ENCODE assay signal across 23 cellular contexts in genomic region chr1:30299393-30299792, GRCh38.
DNase-seq lines count a peak whose midpoint lies in the region; ATAC-seq, FAIRE-seq and TF ChIP-seq lines count a peak whose summit lies in the region.
"Had no signal": no experiment of that assay in that cellular context is flagged by ENCODE, and none has a peak within 500 bp of the region (broad histone marks: within the 10 kb centered on the region; RNA-seq: fewer than 3 reads in every experiment).

No MANE protein-coding gene starts in this region.

- no peak for FAIRE-seq in keratinocyte (lab: Jason Lieb, UNC)
- FAIRE-seq: A549, D721Med, G401.6, GM12891, GM18507, H54, HTR-8/SVneo had no signal

- 98 to 100% methylated on average over 2 of the region's 2 CpGs for WGBS in endodermal cell (ENCODE audit: insufficient coverage in 1 of 2, insufficient read length in 1 of 2), 2 experiments

- peaks cover 4% of the 10 kb centered on the region for H3K4me1 ChIP-seq in endodermal cell (ENCODE audit: control insufficient read depth, insufficient read depth, low read length)
- H3K4me1 ChIP-seq in keratinocyte (ENCODE audit: control insufficient read depth, extremely low read depth, insufficient read depth, low read length), result no peaks in the 10 kb centered on the region
- H3K4me1 ChIP-seq: A549, Caco-2 had no signal

- H3K36me3 ChIP-seq in endodermal cell (ENCODE audit: control insufficient read depth, insufficient read depth, low read length) (peaks cover 11% of the 10 kb centered on the region), keratinocyte (ENCODE audit: control insufficient read depth in 2 of 2, extremely low read depth in 1 of 2, insufficient read depth in 2 of 2, low read length in 2 of 2) (no peaks in the 10 kb centered on the region)

- no peak overlapping the region for H3K4me2 ChIP-seq in keratinocyte (ENCODE audit: control insufficient read depth, extremely low read depth, insufficient read depth, low read depth, low read length)
- H3K4me2 ChIP-seq: A549 had no signal

- peak overlapping the region; percentile 74 for H3K4me3 ChIP-seq in endodermal cell (ENCODE audit: low read length)
- H3K4me3 ChIP-seq in keratinocyte (ENCODE audit: control insufficient read depth in 2 of 3, extremely low read depth in 1 of 3, insufficient read depth in 2 of 3, low read depth in 1 of 3, low read length in 3 of 3), result no peak overlapping the region
- H3K4me3 ChIP-seq: A549, GM23248 had no signal

- H3K36me3 Mint-ChIP-seq in activated CD8-positive, alpha-beta memory T cell treated with anti-CD3 and anti-CD28 coated beads, Interleukin-2, amount 10 ng/mL, durations not matched to agents 7 days and 5 days, result no peaks in the 10 kb centered on the region
- peaks cover 45% of the 10 kb centered on the region for H3K36me3 Mint-ChIP-seq in endodermal cell (ENCODE audit: low read depth)

- H3K9ac ChIP-seq in endodermal cell (ENCODE audit: extremely low read depth, low read length, poor library complexity, severe bottlenecking) (no peak overlapping the region), keratinocyte (ENCODE audit: control insufficient read depth, extremely low read depth, insufficient read depth, low read length) (no peak overlapping the region)
- H3K9ac ChIP-seq: GM23248 had no signal

- H3K27ac Mint-ChIP-seq in activated CD8-positive, alpha-beta memory T cell treated with anti-CD3 and anti-CD28 coated beads, Interleukin-2, amount 10 ng/mL, durations not matched to agents 7 days and 5 days, result no peak overlapping the region
- H3K27ac Mint-ChIP-seq in endodermal cell, result no peak overlapping the region
- H3K27ac Mint-ChIP-seq: CD4-positive, alpha-beta T cell; HFFc6 had no signal

- dilution Hi-C loops in keratinocyte (cut with MboI; ENCODE audit: extremely low pct_ligation_motif_present, low sequenced_read_pairs), result no loop called here

- H3K27ac ChIP-seq in RWPE1 (no peak overlapping the region), endodermal cell (ENCODE audit: low read depth, low read length) (no peak overlapping the region), keratinocyte (ENCODE audit: control insufficient read depth, insufficient read depth, low read length) (no peak overlapping the region)
- H3K27ac ChIP-seq: 22Rv1, A549, C4-2B, GM23248 had no signal

- no peak overlapping the region for H2AFZ ChIP-seq in keratinocyte (ENCODE audit: control insufficient read depth, low read length)
- H2AFZ ChIP-seq: GM23248 had no signal

- no peaks in the 10 kb centered on the region for H3K9me1 ChIP-seq in keratinocyte (ENCODE audit: control insufficient read depth, extremely low read depth, insufficient read depth, low read length)

- TF ChIP-seq CTCF in RWPE1 (conservative IDR thresholded peaks at IDR 0.05; ENCODE audit: low read depth) (no peak), endodermal cell (conservative IDR thresholded peaks at IDR 0.05) (no peak), keratinocyte (optimal IDR thresholded peaks at IDR 0.05 in 1 of 3, IDR thresholded peaks at IDR 0.05 in 1 of 3, conservative IDR thresholded peaks at IDR 0.05 in 1 of 3; ENCODE audit: extremely low read depth in 1 of 3, insufficient read depth in 2 of 3, low read length in 3 of 3) (no peak)

- ATAC-seq in activated CD8-positive, alpha-beta memory T cell treated with anti-CD3 and anti-CD28 coated beads, Interleukin-2, amount 10 ng/mL, durations not matched to agents 7 days and 5 days, result no peak
- ATAC-seq in GM21381 (IDR thresholded peaks at IDR 0.05; ENCODE audit: unreplicated experiment) (no peak), HG03442 (IDR thresholded peaks at IDR 0.05; ENCODE audit: unreplicated experiment) (no peak)
- ATAC-seq: A549 had no signal

- peak; percentile 9 for DNase-seq in activated CD8-positive, alpha-beta memory T cell treated with anti-CD3 and anti-CD28 coated beads, Interleukin-2, amount 10 ng/mL, durations not matched to agents 7 days and 5 days
- DNase-seq in activated CD8-positive, alpha-beta memory T cell treated with anti-CD3 and anti-CD28 coated beads, Interleukin-2, amount 50 U/mL, for 48 hours, result no peak
- DNase-seq in RWPE1 (ENCODE audit: low spot score) (peak; percentile 27), endodermal cell (no peak), keratinocyte (ENCODE audit: low read depth, low spot score) (peak; percentile 2), pons (ENCODE audit: low spot score) (no peak)
- DNase-seq: AML-193; Caco-2; CD4-positive, alpha-beta T cell; GM23248; HCEC 1CT; HFFc6 had no signal

- POLR2A ChIA-PET in RWPE1 (lab: Yijun Ruan, JAX; ENCODE audit: low non-redundant PET), result no interaction called here

- H3K27me3 ChIP-seq in endodermal cell (ENCODE audit: control insufficient read depth, insufficient read depth, low read length, poor library complexity, severe bottlenecking) (no peaks in the 10 kb centered on the region), keratinocyte (ENCODE audit: control insufficient read depth, extremely low read depth, insufficient read depth, low read length) (peaks cover 6% of the 10 kb centered on the region)

- H3K4me3 Mint-ChIP-seq in activated CD8-positive, alpha-beta memory T cell treated with anti-CD3 and anti-CD28 coated beads, Interleukin-2, amount 10 ng/mL, durations not matched to agents 7 days and 5 days, result no peak overlapping the region
- H3K4me3 Mint-ChIP-seq in endodermal cell, result no peak overlapping the region
- H3K4me3 Mint-ChIP-seq: CD4-positive, alpha-beta T cell; HFFc6 had no signal

- H3K4me1 Mint-ChIP-seq in activated CD8-positive, alpha-beta memory T cell treated with anti-CD3 and anti-CD28 coated beads, Interleukin-2, amount 10 ng/mL, durations not matched to agents 7 days and 5 days, result no peaks in the 10 kb centered on the region
- H3K4me1 Mint-ChIP-seq in endodermal cell, result peaks cover 17% of the 10 kb centered on the region

- CTCF ChIA-PET in activated CD8-positive, alpha-beta memory T cell treated with anti-CD3 and anti-CD28 coated beads, Interleukin-2, amount 10 ng/mL, durations not matched to agents 7 days and 5 days (lab: Charles Lee), result interaction anchor here (2.4 kb wide), 1 partner anchor 12 kb away, joined by 5 read pairs; no protein-coding TSS in a partner anchor
- CTCF ChIA-PET in RWPE1 (lab: Yijun Ruan, JAX), result no interaction called here

- H3K27me3 Mint-ChIP-seq in activated CD8-positive, alpha-beta memory T cell treated with anti-CD3 and anti-CD28 coated beads, Interleukin-2, amount 10 ng/mL, durations not matched to agents 7 days and 5 days, result peaks cover 3% of the 10 kb centered on the region
- peaks cover 4% of the 10 kb centered on the region for H3K27me3 Mint-ChIP-seq in endodermal cell (ENCODE audit: insufficient read depth)

- H3K9me3 Mint-ChIP-seq in activated CD8-positive, alpha-beta memory T cell treated with anti-CD3 and anti-CD28 coated beads, Interleukin-2, amount 10 ng/mL, durations not matched to agents 7 days and 5 days (ENCODE audit: low read depth), result no peaks in the 10 kb centered on the region
- H3K9me3 Mint-ChIP-seq in endodermal cell, result peaks cover 57% of the 10 kb centered on the region
- H3K9me3 Mint-ChIP-seq: CD4-positive, alpha-beta T cell had no signal

- H3K79me2 ChIP-seq in keratinocyte (ENCODE audit: control insufficient read depth, insufficient read depth, low read length), result no peaks in the 10 kb centered on the region

- H4K20me1 ChIP-seq in keratinocyte (ENCODE audit: control insufficient read depth, extremely low read depth, insufficient read depth, low read length), result no peaks in the 10 kb centered on the region

- peaks cover 68% of the 10 kb centered on the region for H3K9me3 ChIP-seq in endodermal cell (ENCODE audit: control insufficient read depth, low read length)
- no peaks in the 10 kb centered on the region for H3K9me3 ChIP-seq in keratinocyte (ENCODE audit: control insufficient read depth, low read depth, low read length)
- H3K9me3 ChIP-seq: A549, Caco-2 had no signal

Comparison
In these comparisons a context has a peak if more than half of its experiments do, and no peak if none do; other contexts are left out.
1. DNase-seq: peak in activated CD8-positive, alpha-beta memory T cell treated with anti-CD3 and anti-CD28 coated beads, Interleukin-2, amount 10 ng/mL, durations not matched to agents 7 days and 5 days (single experiment), RWPE1 (single experiment) and keratinocyte (single experiment); none in activated CD8-positive, alpha-beta memory T cell treated with anti-CD3 and anti-CD28 coated beads, Interleukin-2, amount 50 U/mL, for 48 hours (single experiment), endodermal cell (single experiment) and pons (single experiment).